In the genomic region with DNA sequence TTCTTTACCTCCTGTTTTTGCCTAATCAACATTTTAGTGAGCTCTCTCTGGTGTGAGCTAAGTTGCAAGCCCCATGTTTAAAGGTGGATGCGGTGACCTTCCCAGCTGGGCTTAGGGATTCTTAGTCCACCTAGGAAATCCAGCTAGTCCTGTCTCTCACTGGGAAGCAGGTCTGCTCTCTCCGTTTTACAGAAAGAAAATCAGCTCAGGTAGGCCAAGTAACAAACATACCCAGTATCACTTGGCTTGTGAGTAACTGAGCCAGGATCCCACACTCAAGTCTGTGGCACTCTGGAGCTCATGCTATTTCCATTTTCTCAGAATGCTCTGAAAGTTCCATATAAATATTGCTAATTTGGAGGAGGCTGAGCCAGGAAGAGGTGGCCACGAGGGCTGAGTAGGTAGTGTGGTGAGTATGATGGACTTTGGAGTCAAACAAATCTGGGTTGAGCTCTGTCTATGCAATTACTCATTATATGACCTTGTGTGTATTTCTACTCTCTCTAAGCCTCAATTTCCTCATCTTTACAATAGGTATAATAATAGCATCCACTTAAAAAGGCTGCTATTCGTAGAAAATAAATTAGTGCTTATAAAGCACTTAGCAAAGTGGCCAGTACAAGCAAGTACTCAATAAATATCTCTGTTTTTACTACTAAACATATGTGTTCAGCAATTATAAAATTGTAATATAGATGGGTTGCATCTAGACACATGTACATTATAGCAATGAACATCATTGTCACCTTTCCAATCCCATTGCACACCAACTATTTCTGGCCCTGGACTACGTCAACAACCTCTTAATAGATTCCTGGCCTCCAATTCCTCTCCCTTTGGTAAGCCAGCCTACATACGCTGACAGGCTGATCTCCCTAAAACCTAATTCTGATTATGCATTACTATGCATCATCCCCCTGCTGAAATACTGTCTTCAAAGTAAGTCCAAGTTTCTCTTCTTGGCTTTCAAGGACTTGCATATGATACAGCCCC, we compare ENCODE assay signal across 17 cellular contexts. TPM values are rescaled to one million over a fixed set of nuclear protein-coding genes. Genes with fewer than 3 reads are reported as not detected.
A peak's percentile ranks its signal among the peaks of the same experiment; 100 is the strongest.
DNase-seq lines count a peak whose midpoint lies in the region; ATAC-seq, FAIRE-seq and TF ChIP-seq lines count a peak whose summit lies in the region.
"Had no signal": no experiment of that assay in that cellular context is flagged by ENCODE, and none has a peak within 500 bp of the region (broad histone marks: within the 10 kb centered on the region; RNA-seq: fewer than 3 reads in every experiment).

No MANE protein-coding gene starts in this region.

- no peaks in the 10 kb centered on the region for H3K79me2 ChIP-seq in GM23338 (replicated peaks; ENCODE audit: insufficient read depth)
- no peaks in the 10 kb centered on the region for H3K79me2 ChIP-seq in K562 (ENCODE audit: control insufficient read depth, insufficient read depth, low read length)

- BruUV-seq in K562 (replicated peaks; lab: Mats Ljungman, UMichigan) (no TSS peak), Caco-2 (replicated peaks; lab: Mats Ljungman, UMichigan) (no TSS peak)

- H3K9me3 ChIP-seq in K562 (replicated peaks; ENCODE audit: control insufficient read depth, insufficient read depth, low read depth, low read length) (no peaks in the 10 kb centered on the region), right cardiac atrium (ENCODE audit: control insufficient read depth, low read length) (no peaks in the 10 kb centered on the region), mucosa of descending colon (no peaks in the 10 kb centered on the region), Caco-2 (no peaks in the 10 kb centered on the region)

- no peak overlapping the region for H3K4me2 ChIP-seq in GM23338
- H3K4me2 ChIP-seq in K562 (ENCODE audit: insufficient read depth, low read length): no peak overlapping the region
- H3K4me2 ChIP-seq: KMS-11 had no signal

- H3K9ac ChIP-seq in K562 (ENCODE audit: insufficient read depth in 1 of 2, low read depth in 2 of 2, low read length in 2 of 2): no peak overlapping the region
- H3K9ac ChIP-seq: KMS-11 had no signal

- DNase-seq in GM23338 (ENCODE audit: low spot score): no peak
- no peak for DNase-seq in K562 (ENCODE audit: extremely low read depth in 1 of 4, low spot score in 3 of 4)
- no peak for DNase-seq in right cardiac atrium
- DNase-seq in mucosa of descending colon: peak in 1 of 3 donors; percentile 18
- DNase-seq in KBM-7: no peak
- no peak for DNase-seq in NCI-H2171 (lab: John Stamatoyannopoulos, UW)
- no peak for DNase-seq in activated naive CD8-positive, alpha-beta T cell treated with anti-CD3 and anti-CD28 coated beads for 36 hours
- no peak for DNase-seq in Caco-2
- DNase-seq: CD4-positive, alpha-beta T cell; NCI-H1436; NCI-H2029; NCI-H526 treated with DMSO at 0.1 percent for 48 hours had no signal

- intact Hi-C loops in K562 (cut with micrococcal nuclease) (loop anchor here (10.0 kb wide), 1 partner anchor 95 kb away; no protein-coding TSS in a partner anchor), right cardiac atrium (cut with DNase I) (no loop called here), mucosa of descending colon (cut with DNase I, micrococcal nuclease) (no loop called here), Caco-2 (cut with micrococcal nuclease; ENCODE audit: unreplicated experiment) (no loop called here)

- H3K36me3 ChIP-seq in GM23338 (ENCODE audit: insufficient read depth) (no peaks in the 10 kb centered on the region), K562 (ENCODE audit: control insufficient read depth, insufficient read depth, low read length) (no peaks in the 10 kb centered on the region), mucosa of descending colon (ENCODE audit: low read depth) (no peaks in the 10 kb centered on the region), Caco-2 (ENCODE audit: control insufficient read depth, insufficient read depth, low read length) (no peaks in the 10 kb centered on the region)

- H3K4me1 Mint-ChIP-seq in GM23338 (peaks cover 16% of the 10 kb centered on the region), Caco-2 (ENCODE audit: low read depth, unreplicated experiment) (no peaks in the 10 kb centered on the region)
- no peaks in the 10 kb centered on the region for H3K4me1 Mint-ChIP-seq in activated naive CD8-positive, alpha-beta T cell treated with anti-CD3 and anti-CD28 coated beads for 36 hours

- no peak for ATAC-seq in GM23338
- no peak for ATAC-seq in K562
- peak; percentile 29 to 69 for ATAC-seq in right cardiac atrium
- ATAC-seq in mucosa of descending colon: peak; percentile 99
- ATAC-seq: Panc1 had no signal

- no peak for FAIRE-seq in K562 (lab: Jason Lieb, UNC)
- FAIRE-seq: A204.1, GM12891, H1 had no signal

- H3K27ac ChIP-seq in GM23338 (ENCODE audit: low read depth) (no peak overlapping the region), K562 (ENCODE audit: extremely low read depth, low read depth, low read length) (no peak overlapping the region), right cardiac atrium (ENCODE audit: low read length) (peak overlapping the region; percentile 71)
- H3K27ac ChIP-seq: KMS-11 had no signal

- H3K4me3 Mint-ChIP-seq in GM23338 (no peak overlapping the region), Caco-2 (ENCODE audit: unreplicated experiment) (no peak overlapping the region)
- no peak overlapping the region for H3K4me3 Mint-ChIP-seq in activated naive CD8-positive, alpha-beta T cell treated with anti-CD3 and anti-CD28 coated beads for 36 hours
- H3K4me3 Mint-ChIP-seq: CD4-positive, alpha-beta T cell had no signal

- TF ChIP-seq CTCF in GM23338 (conservative IDR thresholded peaks at IDR 0.05; ENCODE audit: low read depth in 2 of 2) (no peak), K562 (IDR thresholded peaks at IDR 0.05 in 2 of 3, conservative IDR thresholded peaks at IDR 0.05 in 1 of 3; ENCODE audit: insufficient read depth in 2 of 3, low read depth in 1 of 3, low read length in 3 of 3) (no peak), mucosa of descending colon (IDR thresholded peaks at IDR 0.05) (no peak), Caco-2 (IDR thresholded peaks at IDR 0.05; ENCODE audit: insufficient read depth in 1 of 2, low read depth in 1 of 2, low read length in 1 of 2, severe bottlenecking in 1 of 2, unreplicated experiment in 1 of 2) (no peak)

- peaks cover 4% of the 10 kb centered on the region; the same call in 1 of the 3 replicates for H3K9me3 Mint-ChIP-seq in GM23338
- H3K9me3 Mint-ChIP-seq in activated naive CD8-positive, alpha-beta T cell treated with anti-CD3 and anti-CD28 coated beads for 36 hours: no peaks in the 10 kb centered on the region
- no peaks in the 10 kb centered on the region for H3K9me3 Mint-ChIP-seq in Caco-2 (ENCODE audit: unreplicated experiment)
- H3K9me3 Mint-ChIP-seq: CD4-positive, alpha-beta T cell had no signal

- H3K27me3 ChIP-seq in GM23338 (ENCODE audit: insufficient read depth) (no peaks in the 10 kb centered on the region), K562 (ENCODE audit: control insufficient read depth in 2 of 2, insufficient read depth in 2 of 2, low read length in 2 of 2) (peaks cover 25 to 30% of the 10 kb centered on the region in 2 experiments), right cardiac atrium (ENCODE audit: control insufficient read depth, insufficient read depth) (no peaks in the 10 kb centered on the region), Caco-2 (replicated peaks; ENCODE audit: control insufficient read depth, insufficient read depth, low read length) (no peaks in the 10 kb centered on the region)

- 0 out of 2 replicates have a peak, but pooled peaks cover 5% of the 10 kb centered on the region for H3K4me1 ChIP-seq in GM23338 (ENCODE audit: insufficient read depth)
- H3K4me1 ChIP-seq in K562 (replicated peaks in 1 of 2; ENCODE audit: control insufficient read depth in 2 of 2, insufficient read depth in 2 of 2, low read length in 2 of 2): no peaks in the 10 kb centered on the region
- H3K4me1 ChIP-seq in right cardiac atrium (ENCODE audit: control insufficient read depth, insufficient read depth, low read length): peaks cover 1% of the 10 kb centered on the region
- H3K4me1 ChIP-seq in mucosa of descending colon (ENCODE audit: low read depth): no peaks in the 10 kb centered on the region
- H3K4me1 ChIP-seq in Caco-2: no peaks in the 10 kb centered on the region

- H4K20me1 ChIP-seq in GM23338 (replicated peaks; ENCODE audit: insufficient read depth) (no peaks in the 10 kb centered on the region), K562 (replicated peaks; ENCODE audit: control insufficient read depth, insufficient read depth, low read length) (no peaks in the 10 kb centered on the region)

- H3K9me2 ChIP-seq in GM23338 (ENCODE audit: insufficient read depth): no peaks in the 10 kb centered on the region

- no peak overlapping the region for H3K27ac Mint-ChIP-seq in GM23338
- no peak overlapping the region for H3K27ac Mint-ChIP-seq in activated naive CD8-positive, alpha-beta T cell treated with anti-CD3 and anti-CD28 coated beads for 36 hours
- H3K27ac Mint-ChIP-seq in Caco-2 (ENCODE audit: unreplicated experiment): no peak overlapping the region
- H3K27ac Mint-ChIP-seq: CD4-positive, alpha-beta T cell had no signal

- peaks cover 6% of the 10 kb centered on the region for H3K27me3 Mint-ChIP-seq in GM23338 (ENCODE audit: insufficient read depth, low read depth, poor library complexity)
- H3K27me3 Mint-ChIP-seq in activated naive CD8-positive, alpha-beta T cell treated with anti-CD3 and anti-CD28 coated beads for 36 hours: peaks cover 3% of the 10 kb centered on the region
- H3K27me3 Mint-ChIP-seq in Caco-2 (ENCODE audit: insufficient read depth, unreplicated experiment): no peaks in the 10 kb centered on the region

- TF ChIP-seq RAD21 in K562 (CRISPR knock-in tag; conservative IDR thresholded peaks at IDR 0.05 in 1 of 2, IDR thresholded peaks at IDR 0.05 in 1 of 2): no peak

- POLR2A ChIA-PET in K562 (lab: Yijun Ruan, JAX) (interaction anchor here (0.6 kb wide), 1 partner anchor 25 kb away, joined by 4 read pairs; no protein-coding TSS in a partner anchor), Caco-2 (lab: Charles Lee) (no interaction called here)

- H3K4me3 ChIP-seq in GM23338 (no peak overlapping the region), K562 (no peak overlapping the region), right cardiac atrium (ENCODE audit: low read length) (no peak overlapping the region), mucosa of descending colon (no peak overlapping the region), Caco-2 (ENCODE audit: low read depth, low read length) (no peak overlapping the region)

- H2AFZ ChIP-seq in GM23338 (peak overlapping the region; percentile 91), K562 (ENCODE audit: low read depth, low read length) (no peak overlapping the region)

- CTCF ChIA-PET in K562 (lab: Yijun Ruan, JAX; ENCODE audit: low intra/inter-chr PET ratio) (no interaction called here), Caco-2 (lab: Charles Lee) (no interaction called here)

- no peak for TF ChIP-seq EP300 in K562 (IDR thresholded peaks at IDR 0.05; ENCODE audit: low read length)

- H3F3A ChIP-seq in GM23338 (replicated peaks; ENCODE audit: low read depth): no peaks in the 10 kb centered on the region

- in situ Hi-C loops in K562 (cut with MboI) (no loop called here), KBM-7 (cut with MboI; ENCODE audit: low pct_unique_long_range_greater_than_20kb, low sequenced_read_pairs) (no loop called here)

- no peak for TF ChIP-seq POLR2A in K562 (conservative IDR thresholded peaks at IDR 0.05)

- no peaks in the 10 kb centered on the region for H3K9me1 ChIP-seq in K562 (ENCODE audit: control insufficient read depth, insufficient read depth, low read length)

- H3K36me3 Mint-ChIP-seq in GM23338 (ENCODE audit: low read depth) (peaks cover 4% of the 10 kb centered on the region; the same call in 1 of the 3 replicates), Caco-2 (ENCODE audit: insufficient read depth, unreplicated experiment) (no peaks in the 10 kb centered on the region)
- peaks cover 3% of the 10 kb centered on the region for H3K36me3 Mint-ChIP-seq in activated naive CD8-positive, alpha-beta T cell treated with anti-CD3 and anti-CD28 coated beads for 36 hours

- WGBS in K562 (ENCODE audit: insufficient coverage, low coverage, missing lambda C conversion rate): under 1% methylated on average over 6 of the region's 6 CpGs
- WGBS in right cardiac atrium: 81% methylated on average over 6 of the region's 6 CpGs

RNA-seq across cellular contexts. Expression of a gene that starts 32.7 kb away (rescaled TPM):
- 453 and 530 TPM in 2 replicates for total RNA-seq in GM23338 (2014; rRNA removed; shearing (Covaris generic))
- polyA plus RNA-seq in GM23338 (2016; fragmentation: Nextera tagmentation; extraction: Ambion mirVana) (124 and 128 TPM in 2 replicates), K562 (2011; rRNA removed) (137 and 183 TPM in 2 replicates), K562 (2014; fragmentation: Illumina TruSeq; extraction: Trizol) (138 and 140 TPM in 2 replicates), K562 (2014; fragmentation: Nextera tagmentation; extraction: Ambion mirVana) (10 to 100 TPM; 23.4 to 29.6 TPM), K562 (2014; rRNA removed) (69.9 and 70.7 TPM in 2 replicates), right cardiac atrium (17.5 TPM)
- total RNA-seq in K562 (2011; cell fraction: chromatin; rRNA removed; ENCODE audit: low replicate concordance): 237 and 531 TPM in 2 replicates
- 417 and 435 TPM in 2 replicates for total RNA-seq in K562 (2011; cell fraction: nucleolus; rRNA removed)
- total RNA-seq in K562 (2011; cell fraction: nucleoplasm; rRNA removed): 411 and 423 TPM in 2 replicates
- total RNA-seq in K562 (2014; rRNA removed) (93.5 and 113 TPM in 2 replicates), K562 (2014; rRNA removed; fragmentation: Illumina TruSeq; extraction: Trizol) (70.6 and 74.3 TPM in 2 replicates), K562 (2015; rRNA removed; fragmentation: Illumina TruSeq; extraction: Trizol) (79.9 and 82.1 TPM in 2 replicates), K562 (2021) (158 and 161 TPM in 2 replicates), right cardiac atrium (10 to 100 TPM; 10.7 to 28.7 (median 21.6) TPM), mucosa of descending colon (100 to 1,000 TPM; 101 to 271 (median 197) TPM), Caco-2 (2022) (433 and 522 TPM in 2 replicates)
- polyA plus RNA-seq in K562 (2011; cell fraction: cytosol; rRNA removed): 207 and 209 TPM in 2 replicates
- 214 and 280 TPM in 2 replicates for polyA plus RNA-seq in K562 (2011; cell fraction: nucleus; rRNA removed)
- 93.6 and 212 TPM in 2 replicates for polyA plus RNA-seq in K562 (2012)
- 215 and 292 TPM in 2 replicates for polyA minus RNA-seq in K562 (2011; rRNA and poly(A)+ RNA removed)
- 158 and 163 TPM in 2 replicates for polyA minus RNA-seq in K562 (2011; cell fraction: cytosol; rRNA and poly(A)+ RNA removed)
- 97.6 and 98.3 TPM in 2 replicates for polyA minus RNA-seq in K562 (2011; cell fraction: nucleus; rRNA and poly(A)+ RNA removed)
- total RNA-seq in activated naive CD8-positive, alpha-beta T cell treated with anti-CD3 and anti-CD28 coated beads for 36 hours: 10 to 100 TPM; 66.1 to 69.4 TPM

Comparison
In these comparisons a context has a peak if more than half of its experiments do, and no peak if none do; other contexts are left out.
1. ATAC-seq: peak in right cardiac atrium (2 of 2) and mucosa of descending colon (single experiment); none in GM23338 (single experiment) and K562 (single experiment).